ENCODE assay signal across 23 cellular contexts in genomic region chr4:160129439-160129838, GRCh38.
DNase-seq lines count a peak whose midpoint lies in the region; ATAC-seq, FAIRE-seq and TF ChIP-seq lines count a peak whose summit lies in the region.
"Had no signal": no experiment of that assay in that cellular context is flagged by ENCODE, and none has a peak within 500 bp of the region (broad histone marks: within the 10 kb centered on the region; RNA-seq: fewer than 3 reads in every experiment).

No MANE protein-coding gene starts in this region.

- H3K4me1 Mint-ChIP-seq in activated CD4-positive, alpha-beta memory T cell treated with anti-CD3 and anti-CD28 coated beads for 36 hours (ENCODE audit: low read depth): no peaks in the 10 kb centered on the region
- H3K4me1 Mint-ChIP-seq: activated naive CD4-positive, alpha-beta T cell treated with anti-CD3 and anti-CD28 coated beads, Interleukin-2, amount 10 ng/mL, durations not matched to agents 7 days and 5 days; CD14-positive monocyte; stimulated activated naive CD8-positive, alpha-beta T cell treated with anti-CD3 and anti-CD28 coated beads, Interleukin-15, amount 100 ng/mL, for 72 hours; T-cell had no signal

- H3K27ac ChIP-seq in keratinocyte (ENCODE audit: control insufficient read depth, insufficient read depth, low read length): peak overlapping the region; percentile 3
- H3K27ac ChIP-seq: 22Rv1, ovary, spleen had no signal

- intact Hi-C loops in activated CD4-positive, alpha-beta memory T cell treated with anti-CD3 and anti-CD28 coated beads for 36 hours (cut with micrococcal nuclease): no loop called here

- dilution Hi-C loops in keratinocyte (cut with MboI; ENCODE audit: extremely low pct_ligation_motif_present, low sequenced_read_pairs): no loop called here

- peak; percentile 16 for DNase-seq in SIG-M5 treated with dmso at 0.1 percent for 504 hours (lab: John Stamatoyannopoulos, UW; ENCODE audit: unreplicated experiment)
- DNase-seq in SIG-M5 (lab: John Stamatoyannopoulos, UW): no peak
- peak; percentile 19 for DNase-seq in amniotic epithelial cell (ENCODE audit: low read depth)
- DNase-seq in keratinocyte (ENCODE audit: low read depth, low spot score): peak; percentile 11
- no peak for DNase-seq in activated CD4-positive, alpha-beta memory T cell treated with anti-CD3 and anti-CD28 coated beads for 36 hours
- no peak for DNase-seq in HUDEP-2 (lab: John Stamatoyannopoulos, UW; ENCODE audit: unreplicated experiment in 76 of 76)
- DNase-seq: activated CD4-positive, CD25-positive, alpha-beta regulatory T cell; activated CD8-positive, alpha-beta memory T cell treated with anti-CD3 and anti-CD28 coated beads, Interleukin-2, amount 50 U/mL, for 4 hours; activated naive CD4-positive, alpha-beta T cell treated with anti-CD3 and anti-CD28 coated beads, Interleukin-2, amount 10 ng/mL, durations not matched to agents 7 days and 5 days; central memory CD4-positive, alpha-beta T cell; effector memory CD8-positive, alpha-beta T cell; KG1; NCI-H146; ovary; spleen; stimulated activated naive CD8-positive, alpha-beta T cell treated with anti-CD3 and anti-CD28 coated beads, Interleukin-15, amount 100 ng/mL, for 72 hours; T-cell had no signal

- no peaks in the 10 kb centered on the region for H3K9me1 ChIP-seq in keratinocyte (ENCODE audit: control insufficient read depth, extremely low read depth, insufficient read depth, low read length)

- H2AFZ ChIP-seq in keratinocyte (ENCODE audit: control insufficient read depth, low read length): no peak overlapping the region

- peaks cover 25% of the 10 kb centered on the region for H3K9me3 Mint-ChIP-seq in activated CD4-positive, alpha-beta memory T cell treated with anti-CD3 and anti-CD28 coated beads for 36 hours

- no peaks in the 10 kb centered on the region for H3K36me3 ChIP-seq in keratinocyte (ENCODE audit: control insufficient read depth in 2 of 2, extremely low read depth in 1 of 2, insufficient read depth in 2 of 2, low read length in 2 of 2)
- H3K36me3 ChIP-seq: ovary, spleen had no signal

- no peak overlapping the region for H3K9ac ChIP-seq in keratinocyte (ENCODE audit: control insufficient read depth, extremely low read depth, insufficient read depth, low read length)

- peaks cover 2% of the 10 kb centered on the region for H3K9me3 ChIP-seq in keratinocyte (ENCODE audit: control insufficient read depth, low read depth, low read length)
- H3K9me3 ChIP-seq: ovary had no signal

- no peaks in the 10 kb centered on the region for H3K4me1 ChIP-seq in keratinocyte (ENCODE audit: control insufficient read depth, extremely low read depth, insufficient read depth, low read length)
- H3K4me1 ChIP-seq: spleen had no signal

- H3K4me2 ChIP-seq in keratinocyte (ENCODE audit: control insufficient read depth, extremely low read depth, insufficient read depth, low read depth, low read length): no peak overlapping the region

- no peaks in the 10 kb centered on the region for H3K27me3 ChIP-seq in keratinocyte (ENCODE audit: control insufficient read depth, extremely low read depth, insufficient read depth, low read length)
- H3K27me3 ChIP-seq: ovary, spleen had no signal

- no peaks in the 10 kb centered on the region for H3K36me3 Mint-ChIP-seq in activated CD4-positive, alpha-beta memory T cell treated with anti-CD3 and anti-CD28 coated beads for 36 hours
- H3K36me3 Mint-ChIP-seq: activated naive CD4-positive, alpha-beta T cell treated with anti-CD3 and anti-CD28 coated beads, Interleukin-2, amount 10 ng/mL, durations not matched to agents 7 days and 5 days; CD14-positive monocyte; T-cell had no signal

- FAIRE-seq in keratinocyte (lab: Jason Lieb, UNC): no peak
- FAIRE-seq: frontal cortex, GM12878 had no signal

- no peak for ATAC-seq in GM19397 (IDR thresholded peaks at IDR 0.05; ENCODE audit: unreplicated experiment)
- ATAC-seq in GM21528 (IDR thresholded peaks at IDR 0.05; ENCODE audit: low FRiP score, unreplicated experiment): no peak
- ATAC-seq: effector memory CD8-positive, alpha-beta T cell; GM12878; stimulated activated naive CD8-positive, alpha-beta T cell treated with anti-CD3 and anti-CD28 coated beads, Interleukin-15, amount 100 ng/mL, for 72 hours; T-cell had no signal

- CTCF ChIA-PET in activated CD4-positive, alpha-beta memory T cell treated with anti-CD3 and anti-CD28 coated beads for 36 hours (lab: Charles Lee): no interaction called here

- no peaks in the 10 kb centered on the region for H3K27me3 Mint-ChIP-seq in activated CD4-positive, alpha-beta memory T cell treated with anti-CD3 and anti-CD28 coated beads for 36 hours
- H3K27me3 Mint-ChIP-seq: activated naive CD4-positive, alpha-beta T cell treated with anti-CD3 and anti-CD28 coated beads, Interleukin-2, amount 10 ng/mL, durations not matched to agents 7 days and 5 days; effector memory CD8-positive, alpha-beta T cell; stimulated activated naive CD8-positive, alpha-beta T cell treated with anti-CD3 and anti-CD28 coated beads, Interleukin-15, amount 100 ng/mL, for 72 hours; T-cell had no signal

- no peak overlapping the region for H3K27ac Mint-ChIP-seq in activated CD4-positive, alpha-beta memory T cell treated with anti-CD3 and anti-CD28 coated beads for 36 hours
- H3K27ac Mint-ChIP-seq: activated naive CD4-positive, alpha-beta T cell treated with anti-CD3 and anti-CD28 coated beads, Interleukin-2, amount 10 ng/mL, durations not matched to agents 7 days and 5 days; CD14-positive monocyte; effector memory CD8-positive, alpha-beta T cell; stimulated activated naive CD8-positive, alpha-beta T cell treated with anti-CD3 and anti-CD28 coated beads, Interleukin-15, amount 100 ng/mL, for 72 hours; T-cell had no signal

- no peaks in the 10 kb centered on the region for H4K20me1 ChIP-seq in keratinocyte (ENCODE audit: control insufficient read depth, extremely low read depth, insufficient read depth, low read length)

- H3K4me3 Mint-ChIP-seq in activated CD4-positive, alpha-beta memory T cell treated with anti-CD3 and anti-CD28 coated beads for 36 hours: no peak overlapping the region
- H3K4me3 Mint-ChIP-seq: activated naive CD4-positive, alpha-beta T cell treated with anti-CD3 and anti-CD28 coated beads, Interleukin-2, amount 10 ng/mL, durations not matched to agents 7 days and 5 days; CD14-positive monocyte; effector memory CD8-positive, alpha-beta T cell; stimulated activated naive CD8-positive, alpha-beta T cell treated with anti-CD3 and anti-CD28 coated beads, Interleukin-15, amount 100 ng/mL, for 72 hours; T-cell had no signal

- H3K4me3 ChIP-seq in keratinocyte (ENCODE audit: control insufficient read depth in 2 of 3, extremely low read depth in 1 of 3, insufficient read depth in 2 of 3, low read depth in 1 of 3, low read length in 3 of 3): no peak overlapping the region
- H3K4me3 ChIP-seq: GM12878, ovary, spleen had no signal

- no peaks in the 10 kb centered on the region for H3K79me2 ChIP-seq in keratinocyte (ENCODE audit: control insufficient read depth, insufficient read depth, low read length)

- no peak for TF ChIP-seq CTCF in keratinocyte (optimal IDR thresholded peaks at IDR 0.05 in 1 of 3, IDR thresholded peaks at IDR 0.05 in 1 of 3, conservative IDR thresholded peaks at IDR 0.05 in 1 of 3; ENCODE audit: extremely low read depth in 1 of 3, insufficient read depth in 2 of 3, low read length in 3 of 3)

- POLR2A ChIA-PET in activated CD4-positive, alpha-beta memory T cell treated with anti-CD3 and anti-CD28 coated beads for 36 hours (lab: Charles Lee): no interaction called here

Comparison
In these comparisons a context has a peak if more than half of its experiments do, and no peak if none do; other contexts are left out.
1. DNase-seq: peak in SIG-M5 treated with dmso at 0.1 percent for 504 hours (single experiment), amniotic epithelial cell (single experiment) and keratinocyte (single experiment); none in SIG-M5 (single experiment), activated CD4-positive, alpha-beta memory T cell treated with anti-CD3 and anti-CD28 coated beads for 36 hours (single experiment) and HUDEP-2 (0 of 76).